Comparison of ENCODE assay signal across 8 cellular contexts in genomic region chr3:84547971-84548970, GRCh38.
DNase-seq lines count a peak whose midpoint lies in the region; ATAC-seq and TF ChIP-seq lines count a peak whose summit lies in the region.

No MANE protein-coding gene starts in this region.

- intact Hi-C loops in Right ventricle myocardium inferior (cut with DNase I): loop anchor here (5.0 kb wide), 1 partner anchor 1029 kb away; no protein-coding TSS in a partner anchor
- intact Hi-C loops in cardiac septum (cut with DNase I): loop anchor here (5.0 kb wide), 1 partner anchor 1029 kb away; no protein-coding TSS in a partner anchor
- intact Hi-C loops in body of pancreas (cut with DNase I): no loop called here
- intact Hi-C loops in CD4-positive, alpha-beta T cell (cut with DNase I, micrococcal nuclease): loop anchor here in 1 of 2 experiments (5.0 kb wide), 1 partner anchor 1029 kb away; no protein-coding TSS in a partner anchor

- H3K27ac ChIP-seq in body of pancreas: peak overlapping the region in 2 of 4 donors; percentile 21 to 25
- no peak overlapping the region for H3K27ac ChIP-seq in CD4-positive, alpha-beta T cell (ENCODE audit: low read depth, low read length)

- peak; percentile 32 to 67 (median 60) for TF ChIP-seq CTCF in body of pancreas (IDR thresholded peaks at IDR 0.05)
- no peak for TF ChIP-seq CTCF in CD4-positive, alpha-beta T cell (IDR thresholded peaks at IDR 0.05)

- no peaks in the 10 kb centered on the region for H3K27me3 Mint-ChIP-seq in activated T-cell treated with anti-CD3 and anti-CD28 coated beads, Interleukin-2, amount 50 U/mL, for 24 hours
- no peaks in the 10 kb centered on the region for H3K27me3 Mint-ChIP-seq in CD4-positive, alpha-beta T cell

- 46 to 50% methylated on average over 15 to 23 of the region's 23 CpGs for WGBS in body of pancreas, 2 donors

- H3K9me3 Mint-ChIP-seq in activated T-cell treated with anti-CD3 and anti-CD28 coated beads, Interleukin-2, amount 50 U/mL, for 24 hours: peaks cover 3% of the 10 kb centered on the region
- H3K9me3 Mint-ChIP-seq in CD4-positive, alpha-beta T cell: peaks cover 7% of the 10 kb centered on the region

- H3K36me3 Mint-ChIP-seq in activated T-cell treated with anti-CD3 and anti-CD28 coated beads, Interleukin-2, amount 50 U/mL, for 24 hours (ENCODE audit: low read depth): no peaks in the 10 kb centered on the region
- no peaks in the 10 kb centered on the region for H3K36me3 Mint-ChIP-seq in CD4-positive, alpha-beta T cell (ENCODE audit: low read depth)

- H3K4me1 ChIP-seq in body of pancreas: no peaks in the 10 kb centered on the region

- peak; percentile 63 for ATAC-seq in Right ventricle myocardium inferior
- ATAC-seq in HG02973 (IDR thresholded peaks at IDR 0.05; ENCODE audit: unreplicated experiment): peak; percentile 84
- ATAC-seq in body of pancreas: peak; percentile 85
- ATAC-seq in left lobe of liver: peak; percentile 94
- ATAC-seq in CD4-positive, alpha-beta T cell (ENCODE audit: poor library complexity): no peak

- no peak overlapping the region for H3K4me3 ChIP-seq in body of pancreas

- no peaks in the 10 kb centered on the region for H3K9me3 ChIP-seq in body of pancreas
- H3K9me3 ChIP-seq in CD4-positive, alpha-beta T cell (ENCODE audit: control insufficient read depth, low read length): no peaks in the 10 kb centered on the region

- H3K4me3 Mint-ChIP-seq in activated T-cell treated with anti-CD3 and anti-CD28 coated beads, Interleukin-2, amount 50 U/mL, for 24 hours: no peak overlapping the region
- H3K4me3 Mint-ChIP-seq in CD4-positive, alpha-beta T cell: no peak overlapping the region

- DNase-seq in Right ventricle myocardium inferior (ENCODE audit: missing footprints): peak; percentile 52
- DNase-seq in cardiac septum (ENCODE audit: low spot score): no peak
- peak; percentile 83 for DNase-seq in NCI-H2029 (lab: John Stamatoyannopoulos, UW)
- peak; percentile 42 to 65 (median 64) for DNase-seq in body of pancreas
- DNase-seq in left lobe of liver (ENCODE audit: low spot score): peak; percentile 49
- DNase-seq in activated T-cell treated with anti-CD3 and anti-CD28 coated beads, Interleukin-2, amount 50 U/mL, for 24 hours: no peak
- DNase-seq in CD4-positive, alpha-beta T cell: no peak

- CTCF ChIA-PET in CD4-positive, alpha-beta T cell (lab: Charles Lee): no interaction called here

- no peak for TF ChIP-seq POLR2A in body of pancreas (IDR thresholded peaks at IDR 0.05)

- no peak overlapping the region for H3K27ac Mint-ChIP-seq in activated T-cell treated with anti-CD3 and anti-CD28 coated beads, Interleukin-2, amount 50 U/mL, for 24 hours
- no peak overlapping the region for H3K27ac Mint-ChIP-seq in CD4-positive, alpha-beta T cell

- H3K4me1 Mint-ChIP-seq in activated T-cell treated with anti-CD3 and anti-CD28 coated beads, Interleukin-2, amount 50 U/mL, for 24 hours (ENCODE audit: low read depth): no peaks in the 10 kb centered on the region
- no peaks in the 10 kb centered on the region for H3K4me1 Mint-ChIP-seq in CD4-positive, alpha-beta T cell (ENCODE audit: low read depth)

- no peaks in the 10 kb centered on the region for H3K36me3 ChIP-seq in body of pancreas (replicated peaks in 1 of 2; ENCODE audit: insufficient read depth in 1 of 2, low read depth in 2 of 2)

- POLR2A ChIA-PET in CD4-positive, alpha-beta T cell (lab: Charles Lee): no interaction called here

- H3K27me3 ChIP-seq in body of pancreas: no peaks in the 10 kb centered on the region
- H3K27me3 ChIP-seq in CD4-positive, alpha-beta T cell (ENCODE audit: control insufficient read depth, insufficient read depth, low read length): no peaks in the 10 kb centered on the region

Comparison
In these comparisons a context has a peak if more than half of its experiments do, and no peak if none do; other contexts are left out.
1. DNase-seq: peak in Right ventricle myocardium inferior (single experiment), NCI-H2029 (single experiment), body of pancreas (4 of 4) and left lobe of liver (single experiment); none in cardiac septum (single experiment), activated T-cell treated with anti-CD3 and anti-CD28 coated beads, Interleukin-2, amount 50 U/mL, for 24 hours (single experiment) and CD4-positive, alpha-beta T cell (0 of 10).